ENCODE assay signal across 7 cellular contexts in genomic region chr1:155967410-155968400, GRCh38. TPM values are rescaled to one million over a fixed set of nuclear protein-coding genes. Genes with fewer than 3 reads are reported as not detected.
DNase-seq lines count a peak whose midpoint lies in the region; ATAC-seq, FAIRE-seq and TF ChIP-seq lines count a peak whose summit lies in the region.
"Had no signal": no experiment of that assay in that cellular context is flagged by ENCODE, and none has a peak within 500 bp of the region (broad histone marks: within the 10 kb centered on the region; RNA-seq: fewer than 3 reads in every experiment).

No MANE protein-coding gene starts in this region.

- no peak for DNase-seq in GM12891 (ENCODE audit: insufficient read length, low spot score)
- no peak for DNase-seq in activated naive CD8-positive, alpha-beta T cell treated with anti-CD3 and anti-CD28 coated beads, Interleukin-2, amount 50 U/mL, for 24 hours
- DNase-seq in NCI-H187 treated with DMSO at 0.1 percent for 48 hours (lab: John Stamatoyannopoulos, UW), result no peak
- no peak for DNase-seq in GM20000 (ENCODE audit: low spot score)

- peak overlapping the region; percentile 2 for H3K4me3 ChIP-seq in mesodermal cell (ENCODE audit: extremely low read depth, insufficient read depth, low read length, poor library complexity, severe bottlenecking)

- peaks cover 52% of the 10 kb centered on the region for H3K4me1 ChIP-seq in mesodermal cell (ENCODE audit: control insufficient read depth, insufficient read depth, low read length, poor library complexity, severe bottlenecking)

- H3K27ac ChIP-seq in mesodermal cell (ENCODE audit: low read depth, low read length, severe bottlenecking), result peak overlapping the region; percentile 57

- H3K27ac Mint-ChIP-seq in activated naive CD8-positive, alpha-beta T cell treated with anti-CD3 and anti-CD28 coated beads, Interleukin-2, amount 50 U/mL, for 24 hours, result peak overlapping the region; percentile 90

- no peak for TF ChIP-seq POLR2A in GM12891 (IDR thresholded peaks at IDR 0.05; ENCODE audit: low read depth, low read length)

- 75 to 90% methylated on average over 7 to 9 of the region's 19 CpGs for WGBS in mesodermal cell (ENCODE audit: insufficient coverage in 2 of 2), 2 experiments

- H3K36me3 Mint-ChIP-seq in activated naive CD8-positive, alpha-beta T cell treated with anti-CD3 and anti-CD28 coated beads, Interleukin-2, amount 50 U/mL, for 24 hours (ENCODE audit: low read depth), result peaks cover 65% of the 10 kb centered on the region

- ATAC-seq in activated naive CD8-positive, alpha-beta T cell treated with anti-CD3 and anti-CD28 coated beads, Interleukin-2, amount 50 U/mL, for 24 hours, result no peak
- no peak for ATAC-seq in GM18870 (IDR thresholded peaks at IDR 0.05; ENCODE audit: unreplicated experiment)

- no peak for TF ChIP-seq CTCF in GM20000 (IDR thresholded peaks at IDR 0.05; ENCODE audit: extremely low read depth, missing control alignments)

- peaks cover 66% of the 10 kb centered on the region for H3K4me1 Mint-ChIP-seq in activated naive CD8-positive, alpha-beta T cell treated with anti-CD3 and anti-CD28 coated beads, Interleukin-2, amount 50 U/mL, for 24 hours

- no peaks in the 10 kb centered on the region for H3K27me3 Mint-ChIP-seq in activated naive CD8-positive, alpha-beta T cell treated with anti-CD3 and anti-CD28 coated beads, Interleukin-2, amount 50 U/mL, for 24 hours

- H3K9me3 ChIP-seq in mesodermal cell (ENCODE audit: control insufficient read depth, low read length), result no peaks in the 10 kb centered on the region

- H3K9me3 Mint-ChIP-seq in activated naive CD8-positive, alpha-beta T cell treated with anti-CD3 and anti-CD28 coated beads, Interleukin-2, amount 50 U/mL, for 24 hours, result no peaks in the 10 kb centered on the region

- H3K4me3 Mint-ChIP-seq in activated naive CD8-positive, alpha-beta T cell treated with anti-CD3 and anti-CD28 coated beads, Interleukin-2, amount 50 U/mL, for 24 hours, result peak overlapping the region; percentile 34

- H3K36me3 ChIP-seq in mesodermal cell (ENCODE audit: control insufficient read depth, insufficient read depth, low read length), result peaks cover 76% of the 10 kb centered on the region

- peak; percentile 28 for FAIRE-seq in GM12891 (lab: Jason Lieb, UNC)

TF ChIP-seq in GM12891, 5 proteins besides CTCF, POLR2A, EP300 and RAD21:
- TF ChIP-seq TAF1 (IDR thresholded peaks at IDR 0.05; ENCODE audit: low read depth, low read length) (no peak), POU2F2 (IDR thresholded peaks at IDR 0.05; ENCODE audit: low read depth, low read length) (no peak), POLR2AphosphoS5 (IDR thresholded peaks at IDR 0.05; ENCODE audit: low read depth, low read length) (no peak), PAX5 (IDR thresholded peaks at IDR 0.05; ENCODE audit: insufficient read depth, low read length, severe bottlenecking) (no peak), SPI1 (IDR thresholded peaks at IDR 0.05; ENCODE audit: low read depth, low read length) (no peak; the same call in 1 of the 2 replicates)

RNA-seq across cellular contexts. Expression of gene ARHGEF2, which starts 10.6 kb away (rescaled TPM):
- polyA plus RNA-seq in GM12891 (2012; ENCODE audit: low read depth, missing spikeins), result 45.2 TPM
- polyA plus RNA-seq in mesodermal cell (2013, experiment 1 of 2), result 106 TPM
- 77.0 TPM for polyA plus RNA-seq in mesodermal cell (2013, experiment 2 of 2)

RNA-seq across cellular contexts. Expression of gene RXFP4, which starts 26.3 kb away (rescaled TPM):
- polyA plus RNA-seq in GM12891 (2012; ENCODE audit: low read depth, missing spikeins), result not detected
- polyA plus RNA-seq in mesodermal cell (2013, experiment 1 of 2), result not detected
- polyA plus RNA-seq in mesodermal cell (2013, experiment 2 of 2), result not detected
- polyA plus RNA-seq: neural cell had no signal

RNA-seq across cellular contexts. Expression of gene KHDC4, which starts 33.5 kb away (rescaled TPM):
- 27.8 TPM for polyA plus RNA-seq in GM12891 (2012; ENCODE audit: low read depth, missing spikeins)
- 37.3 TPM for polyA plus RNA-seq in mesodermal cell (2013, experiment 1 of 2)
- polyA plus RNA-seq in mesodermal cell (2013, experiment 2 of 2), result 39.6 TPM

RNA-seq across cellular contexts. Expression of gene SSR2, which starts 53.0 kb away (rescaled TPM):
- 186 TPM for polyA plus RNA-seq in GM12891 (2012; ENCODE audit: low read depth, missing spikeins)
- 466 TPM for polyA plus RNA-seq in mesodermal cell (2013, experiment 1 of 2)
- polyA plus RNA-seq in mesodermal cell (2013, experiment 2 of 2), result 390 TPM

RNA-seq across cellular contexts. Expression of gene RIT1, which starts 56.6 kb away (rescaled TPM):
- 19.1 TPM for polyA plus RNA-seq in GM12891 (2012; ENCODE audit: low read depth, missing spikeins)
- polyA plus RNA-seq in mesodermal cell (2013, experiment 1 of 2), result 46.8 TPM
- 38.1 TPM for polyA plus RNA-seq in mesodermal cell (2013, experiment 2 of 2)
